Comparison of ENCODE assay signal across 8 cellular contexts in the genomic region with DNA sequence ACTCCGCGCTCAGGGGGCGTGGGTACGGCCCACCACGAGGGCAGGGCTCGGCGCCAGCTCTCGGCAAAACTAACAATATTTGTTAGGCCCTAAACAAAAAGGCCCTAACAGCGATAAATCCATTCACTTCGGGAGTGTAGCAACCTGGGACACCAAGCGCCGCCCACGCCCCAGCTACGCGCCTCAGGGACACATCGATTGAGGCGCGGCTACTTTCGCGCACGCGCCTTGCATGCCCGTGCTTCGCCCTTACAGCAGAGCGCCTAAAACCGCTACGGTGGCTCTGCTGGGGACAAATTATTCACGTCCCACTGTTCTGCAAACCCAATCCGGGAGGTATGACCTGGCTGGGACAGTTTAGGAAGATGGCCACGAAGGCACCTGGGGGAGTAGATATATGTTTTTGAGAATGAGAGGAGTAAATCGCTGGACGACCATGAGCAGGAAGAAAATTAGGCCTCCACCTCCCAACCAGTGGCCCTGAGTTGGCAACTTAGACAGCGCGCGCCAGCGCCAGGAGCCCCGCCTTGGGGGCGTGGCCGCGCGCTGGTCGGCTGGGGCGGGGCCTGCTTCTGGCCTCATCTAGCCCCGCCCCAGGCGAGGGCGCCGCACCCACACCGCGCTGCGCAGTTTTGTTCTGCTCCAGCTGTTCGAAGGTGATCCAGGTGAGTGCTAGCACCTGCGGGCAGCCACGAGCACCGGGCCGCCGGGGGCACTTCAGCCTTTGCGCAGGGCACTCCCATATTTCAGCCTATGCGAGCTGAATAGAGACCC. TPM values are rescaled to one million over a fixed set of nuclear protein-coding genes. Genes with fewer than 3 reads are reported as not detected.
DNase-seq lines count a peak whose midpoint lies in the region; ATAC-seq, FAIRE-seq and TF ChIP-seq lines count a peak whose summit lies in the region.

MGST3 (plus strand) TSS at position 606 of the 774 bp plus-strand sequence. CDS start 18,614 bp downstream, outside the sequence.

- H3K79me2 ChIP-seq in keratinocyte (ENCODE audit: control insufficient read depth, insufficient read depth, low read length) = peaks cover 25% of the 10 kb centered on the region

- TF ChIP-seq CTCF in BE2C (IDR thresholded peaks at IDR 0.05; ENCODE audit: low read depth, low read length) (no peak), keratinocyte (optimal IDR thresholded peaks at IDR 0.05 in 1 of 3, IDR thresholded peaks at IDR 0.05 in 1 of 3, conservative IDR thresholded peaks at IDR 0.05 in 1 of 3; ENCODE audit: extremely low read depth in 1 of 3, insufficient read depth in 2 of 3, low read length in 3 of 3) (no peak)

- H3K27ac ChIP-seq in keratinocyte (ENCODE audit: control insufficient read depth, insufficient read depth, low read length) = peak within 1 kb of the TSS; percentile 93

- no peaks in the 10 kb centered on the region for H4K20me1 ChIP-seq in keratinocyte (ENCODE audit: control insufficient read depth, extremely low read depth, insufficient read depth, low read length)

- no peaks in the 10 kb centered on the region for H3K27me3 ChIP-seq in BE2C
- no peaks in the 10 kb centered on the region for H3K27me3 ChIP-seq in keratinocyte (ENCODE audit: control insufficient read depth, extremely low read depth, insufficient read depth, low read length)

- H3K9me1 ChIP-seq in keratinocyte (ENCODE audit: control insufficient read depth, extremely low read depth, insufficient read depth, low read length) = no peaks in the 10 kb centered on the region

- H3K4me1 ChIP-seq in BE2C (no peaks in the 10 kb centered on the region), keratinocyte (ENCODE audit: control insufficient read depth, extremely low read depth, insufficient read depth, low read length) (peaks cover 20% of the 10 kb centered on the region)

- H3K4me3 ChIP-seq in BE2C (ENCODE audit: low read depth, low read length) = peak within 1 kb of the TSS; percentile 68
- peak within 1 kb of the TSS; percentile 72 to 99 (median 95) for H3K4me3 ChIP-seq in keratinocyte (ENCODE audit: control insufficient read depth in 2 of 3, extremely low read depth in 1 of 3, insufficient read depth in 2 of 3, low read depth in 1 of 3, low read length in 3 of 3)

- ATAC-seq in HG03442 (IDR thresholded peaks at IDR 0.05; ENCODE audit: unreplicated experiment) = peak; percentile 80

- FAIRE-seq in GM19239 (lab: Jason Lieb, UNC) (peak; percentile 97), keratinocyte (lab: Jason Lieb, UNC) (peak; percentile 56)

- DNase-seq in BE2C = peak; percentile 94
- peak; percentile 85 for DNase-seq in GM19239 (ENCODE audit: insufficient read length, low spot score)
- DNase-seq in NCI-H510A treated with DMSO at 0.1 percent for 48 hours (lab: John Stamatoyannopoulos, UW) = peak; percentile 97
- peak; percentile 93 to 94 for DNase-seq in activated CD4-positive, alpha-beta T cell treated with anti-CD3 and anti-CD28 coated beads for 24 hours (ENCODE audit: low read depth in 2 of 2)
- peak; percentile 96 for DNase-seq in cerebellum (ENCODE audit: low spot score)
- DNase-seq in keratinocyte (ENCODE audit: low read depth, low spot score) = peak; percentile 63
- peak; percentile 85 to 87 for DNase-seq in stimulated activated CD4-positive, alpha-beta T cell treated with anti-CD3 and anti-CD28 coated beads, Interleukin-15, amount 100 ng/mL, for 1 hour (ENCODE audit: low read depth in 1 of 2, low spot score in 1 of 2)

- dilution Hi-C loops in keratinocyte (cut with MboI; ENCODE audit: extremely low pct_ligation_motif_present, low sequenced_read_pairs) = no loop called here

- peak within 1 kb of the TSS; percentile 97 for H3K4me2 ChIP-seq in keratinocyte (ENCODE audit: control insufficient read depth, extremely low read depth, insufficient read depth, low read depth, low read length)

- H3K9me3 ChIP-seq in BE2C (no peaks in the 10 kb centered on the region), keratinocyte (ENCODE audit: control insufficient read depth, low read depth, low read length) (no peaks in the 10 kb centered on the region)

- H3K36me3 ChIP-seq in BE2C (no peaks in the 10 kb centered on the region), keratinocyte (ENCODE audit: control insufficient read depth in 2 of 2, extremely low read depth in 1 of 2, insufficient read depth in 2 of 2, low read length in 2 of 2) (peaks cover 0 to 2% of the 10 kb centered on the region in 2 experiments)

- H2AFZ ChIP-seq in keratinocyte (ENCODE audit: control insufficient read depth, low read length) = peak within 1 kb of the TSS; percentile 93

- H3K9ac ChIP-seq in keratinocyte (ENCODE audit: control insufficient read depth, extremely low read depth, insufficient read depth, low read length) = peak within 1 kb of the TSS; percentile 89

RNA-seq across cellular contexts. Expression of gene MGST3, which starts in this region (rescaled TPM):
- 86.5 TPM for polyA plus RNA-seq in BE2C (2012; ENCODE audit: insufficient read depth, insufficient read length, low read depth)
- 112 TPM for total RNA-seq in cerebellum
- polyA plus RNA-seq in keratinocyte = 230 to 410 TPM (median 319 TPM) in 3 replicates
- 22.6 TPM for polyA plus RNA-seq in keratinocyte (2011; ENCODE audit: low read depth)
- 289 and 362 TPM in 2 replicates for polyA plus RNA-seq in keratinocyte (2011; cell fraction: cytosol; rRNA removed)
- polyA plus RNA-seq in keratinocyte (2011; cell fraction: nucleus; rRNA removed) = 320 and 355 TPM in 2 replicates
- 124 and 265 TPM in 2 replicates for polyA plus RNA-seq in keratinocyte (2012; ENCODE audit: low replicate concordance)
- polyA minus RNA-seq in keratinocyte = 93.9 to 131 TPM (median 96.0 TPM) in 3 replicates
- polyA minus RNA-seq in keratinocyte (2011; cell fraction: cytosol; rRNA and poly(A)+ RNA removed) = 128 TPM
- 84.1 and 114 TPM in 2 replicates for polyA minus RNA-seq in keratinocyte (2011; cell fraction: nucleus; rRNA and poly(A)+ RNA removed)

Comparison
In these comparisons a context has a peak if more than half of its experiments do, and no peak if none do; other contexts are left out.
1. Peak in every context shown above with its lines: DNase-seq, ATAC-seq, H3K4me3 ChIP-seq and H3K27ac ChIP-seq.